Comparison of ENCODE assay signal across 1 cellular context in the genomic region with DNA sequence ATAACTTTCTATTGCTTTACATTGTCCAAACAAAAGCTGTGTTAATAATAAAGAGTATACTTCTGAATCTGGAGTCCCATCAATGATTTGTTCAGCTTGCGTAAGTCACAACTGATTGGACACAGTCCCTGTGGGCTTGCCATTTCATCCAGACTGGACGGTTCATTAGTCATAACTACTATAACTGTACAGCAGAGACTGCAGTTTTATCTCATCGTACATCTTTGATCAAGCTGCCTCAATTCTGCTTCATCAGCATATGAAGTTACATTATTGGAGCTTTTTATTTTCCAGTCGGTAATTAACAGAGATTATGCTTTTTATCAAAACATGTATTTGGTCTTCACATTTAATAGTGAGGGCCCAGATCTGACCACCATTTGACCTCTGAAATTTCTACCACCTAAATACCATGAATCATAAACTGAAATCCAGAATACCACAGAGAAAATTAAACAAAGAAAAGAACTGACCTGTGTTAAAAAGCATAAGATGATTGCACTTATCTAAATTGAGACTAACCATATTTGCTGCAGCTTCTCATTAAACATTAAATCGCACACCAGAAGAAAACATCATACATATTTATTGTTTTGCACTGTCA.
TF ChIP-seq lines count a peak whose summit lies in the region.

No MANE protein-coding gene starts in this region.

TF ChIP-seq in SK-N-SH, 30 proteins besides CTCF, POLR2A, EP300 and RAD21 (continued from another document):
- TF ChIP-seq, protein P1, sequence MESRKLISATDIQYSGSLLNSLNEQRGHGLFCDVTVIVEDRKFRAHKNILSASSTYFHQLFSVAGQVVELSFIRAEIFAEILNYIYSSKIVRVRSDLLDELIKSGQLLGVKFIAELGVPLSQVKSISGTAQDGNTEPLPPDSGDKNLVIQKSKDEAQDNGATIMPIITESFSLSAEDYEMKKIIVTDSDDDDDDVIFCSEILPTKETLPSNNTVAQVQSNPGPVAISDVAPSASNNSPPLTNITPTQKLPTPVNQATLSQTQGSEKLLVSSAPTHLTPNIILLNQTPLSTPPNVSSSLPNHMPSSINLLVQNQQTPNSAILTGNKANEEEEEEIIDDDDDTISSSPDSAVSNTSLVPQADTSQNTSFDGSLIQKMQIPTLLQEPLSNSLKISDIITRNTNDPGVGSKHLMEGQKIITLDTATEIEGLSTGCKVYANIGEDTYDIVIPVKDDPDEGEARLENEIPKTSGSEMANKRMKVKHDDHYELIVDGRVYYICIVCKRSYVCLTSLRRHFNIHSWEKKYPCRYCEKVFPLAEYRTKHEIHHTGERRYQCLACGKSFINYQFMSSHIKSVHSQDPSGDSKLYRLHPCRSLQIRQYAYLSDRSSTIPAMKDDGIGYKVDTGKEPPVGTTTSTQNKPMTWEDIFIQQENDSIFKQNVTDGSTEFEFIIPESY (IDR thresholded peaks at IDR 0.05; ENCODE audit: borderline replicate concordance, low read depth): no peak
- TF ChIP-seq CHD2 (IDR thresholded peaks at IDR 0.05; ENCODE audit: low read length, partially characterized antibody): no peak
- TF ChIP-seq FOXM1 (IDR thresholded peaks at IDR 0.05; ENCODE audit: low read depth): peak; percentile 68; the same call in 1 of the 2 replicates
- TF ChIP-seq FOXJ3 (CRISPR knock-in tag; IDR thresholded peaks at IDR 0.05): no peak
- no peak; the same call in 1 of the 2 replicates for TF ChIP-seq MXI1 (IDR thresholded peaks at IDR 0.05; ENCODE audit: low read depth, low read length)
- TF ChIP-seq GATA2 (CRISPR knock-in tag; IDR thresholded peaks at IDR 0.05): peak; percentile 39
- TF ChIP-seq TAF1 (IDR thresholded peaks at IDR 0.05; ENCODE audit: borderline replicate concordance, low read depth, low read length): no peak
- TF ChIP-seq RXRA (IDR thresholded peaks at IDR 0.05; ENCODE audit: borderline replicate concordance, low read depth): no peak
- TF ChIP-seq, protein P2, sequence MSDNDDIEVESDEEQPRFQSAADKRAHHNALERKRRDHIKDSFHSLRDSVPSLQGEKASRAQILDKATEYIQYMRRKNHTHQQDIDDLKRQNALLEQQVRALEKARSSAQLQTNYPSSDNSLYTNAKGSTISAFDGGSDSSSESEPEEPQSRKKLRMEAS (IDR thresholded peaks at IDR 0.05; ENCODE audit: low read depth): no peak
- no peak for TF ChIP-seq TEAD4 (IDR thresholded peaks at IDR 0.05; ENCODE audit: borderline replicate concordance, insufficient read depth)
- peak; percentile 51 for TF ChIP-seq JUND (IDR thresholded peaks at IDR 0.05)
- TF ChIP-seq, protein P3, sequence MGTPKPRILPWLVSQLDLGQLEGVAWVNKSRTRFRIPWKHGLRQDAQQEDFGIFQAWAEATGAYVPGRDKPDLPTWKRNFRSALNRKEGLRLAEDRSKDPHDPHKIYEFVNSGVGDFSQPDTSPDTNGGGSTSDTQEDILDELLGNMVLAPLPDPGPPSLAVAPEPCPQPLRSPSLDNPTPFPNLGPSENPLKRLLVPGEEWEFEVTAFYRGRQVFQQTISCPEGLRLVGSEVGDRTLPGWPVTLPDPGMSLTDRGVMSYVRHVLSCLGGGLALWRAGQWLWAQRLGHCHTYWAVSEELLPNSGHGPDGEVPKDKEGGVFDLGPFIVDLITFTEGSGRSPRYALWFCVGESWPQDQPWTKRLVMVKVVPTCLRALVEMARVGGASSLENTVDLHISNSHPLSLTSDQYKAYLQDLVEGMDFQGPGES (IDR thresholded peaks at IDR 0.05; ENCODE audit: low read depth, low read length): no peak
- TF ChIP-seq RFX5 (IDR thresholded peaks at IDR 0.05; ENCODE audit: low read length): no peak
- TF ChIP-seq SIN3A (IDR thresholded peaks at IDR 0.05; ENCODE audit: borderline replicate concordance, low read depth, low read length): no peak
- TF ChIP-seq POLR2AphosphoS5 (IDR thresholded peaks at IDR 0.05; ENCODE audit: low read depth, low read length): no peak
- TF ChIP-seq SMC3 (IDR thresholded peaks at IDR 0.05; ENCODE audit: low read depth, low read length): no peak
- no peak for TF ChIP-seq GABPA (IDR thresholded peaks at IDR 0.05; ENCODE audit: low read depth)
- no peak for TF ChIP-seq EZH2phosphoT487 (IDR thresholded peaks at IDR 0.05; ENCODE audit: borderline replicate concordance, low read depth)
